ENCODE assay signal across 9 cellular contexts in the genomic region with DNA sequence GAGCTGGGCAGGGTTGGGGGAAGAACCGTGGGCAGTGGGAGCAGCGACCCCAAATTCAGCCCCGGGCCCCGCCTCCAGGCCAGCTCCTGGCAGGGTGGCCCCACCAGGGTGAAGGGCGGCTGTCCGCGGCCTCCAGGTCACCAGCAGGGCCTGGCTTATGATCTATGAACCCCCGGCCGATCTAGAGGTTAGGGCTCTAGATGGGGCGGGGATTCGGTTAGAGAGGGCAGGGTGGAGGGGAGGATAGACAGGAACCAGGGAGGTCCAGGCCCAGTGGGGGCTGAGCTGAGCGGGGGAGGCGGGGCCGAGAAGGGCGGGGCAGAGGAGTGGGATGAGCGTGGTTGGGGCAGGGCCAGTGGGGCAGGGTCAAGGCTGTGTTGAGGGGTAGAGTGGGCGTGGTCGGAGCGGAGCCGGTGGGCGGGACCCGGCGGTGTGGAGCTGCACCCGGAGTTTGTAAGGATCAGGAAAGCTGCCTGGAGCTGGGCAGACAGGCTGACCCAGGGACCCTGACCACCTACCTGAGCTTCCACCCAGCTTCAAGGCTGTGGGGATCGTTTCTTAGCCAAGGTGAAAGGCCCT. TPM values are rescaled to one million over a fixed set of nuclear protein-coding genes. Genes with fewer than 3 reads are reported as not detected.
DNase-seq lines count a peak whose midpoint lies in the region; ATAC-seq and TF ChIP-seq lines count a peak whose summit lies in the region.
"Had no signal": no experiment of that assay in that cellular context is flagged by ENCODE, and none has a peak within 500 bp of the region (broad histone marks: within the 10 kb centered on the region; RNA-seq: fewer than 3 reads in every experiment).

No MANE protein-coding gene starts in this region.

- peaks cover 0 to 20% of the 10 kb centered on the region in 2 donors for H3K4me1 ChIP-seq in esophagus (ENCODE audit: control insufficient read depth in 2 of 2, insufficient read depth in 2 of 2, low read length in 1 of 2)

- in situ Hi-C loops in GM13976 (cut with MboI; ENCODE audit: low sequenced_read_pairs, unreplicated experiment) = no loop called here

- no peak for ATAC-seq in HG02610 (IDR thresholded peaks at IDR 0.05; ENCODE audit: unreplicated experiment)
- ATAC-seq in GM18858 (IDR thresholded peaks at IDR 0.05; ENCODE audit: unreplicated experiment) = no peak

- H3K9me3 ChIP-seq in esophagus (ENCODE audit: control insufficient read depth in 2 of 2, insufficient read depth in 1 of 2, low read depth in 1 of 2, low read length in 1 of 2) = no peaks in the 10 kb centered on the region

- no peak for TF ChIP-seq CTCF in GM13976 (IDR thresholded peaks at IDR 0.05; ENCODE audit: borderline replicate concordance, control extremely low read depth, extremely low read depth, insufficient read depth, missing control alignments)

- H3K27me3 ChIP-seq in esophagus (ENCODE audit: control insufficient read depth in 1 of 2, insufficient read depth in 2 of 2, low read length in 2 of 2) = no peaks in the 10 kb centered on the region

- H3K4me3 ChIP-seq in esophagus (ENCODE audit: low read depth in 1 of 2, low read length in 2 of 2) = peak overlapping the region in 1 of 2 donors; percentile 29

- H3K27ac ChIP-seq in esophagus (ENCODE audit: low read depth in 2 of 2, low read length in 1 of 2) = peak overlapping the region; percentile 36 to 62

- no peaks in the 10 kb centered on the region for H3K36me3 ChIP-seq in esophagus (ENCODE audit: control insufficient read depth in 2 of 2, insufficient read depth in 2 of 2, low read length in 1 of 2)

- WGBS in esophagus, 2 donors = 17 to 18% methylated on average over 25 of the region's 25 CpGs

- DNase-seq in GM13976 (ENCODE audit: low spot score) (peak; percentile 68), mesenteric fat pad (ENCODE audit: low spot score) (peak; percentile 93), cerebellar nuclear complex (lab: John Stamatoyannopoulos, UW) (no peak)
- peak; percentile 20 for DNase-seq in activated CD4-positive, alpha-beta T cell treated with anti-CD3 and anti-CD28 coated beads, Interleukin-2, amount 50 U/mL, for 1 hour
- DNase-seq in stimulated activated CD8-positive, alpha-beta memory T cell treated with anti-CD3 and anti-CD28 coated beads, Interleukin-4, amount 100 ng/mL, for 48 hours = peak; percentile 77

RNA-seq across cellular contexts. Expression of gene OBP2B, which starts 29.3 kb away (rescaled TPM):
- not detected for polyA plus RNA-seq in esophagus
- total RNA-seq in mesenteric fat pad = not detected
- polyA plus RNA-seq: neural cell had no signal

RNA-seq across cellular contexts. Expression of gene ABO, which starts 36.6 kb away (rescaled TPM):
- 10 to 100 TPM in 1 of 2 donors, 1 to 10 TPM in 1; 7.7 to 15.6 TPM for polyA plus RNA-seq in esophagus
- 2.3 TPM for total RNA-seq in mesenteric fat pad
- polyA plus RNA-seq: neural cell had no signal

Comparison
In these comparisons a context has a peak if more than half of its experiments do, and no peak if none do; other contexts are left out.
1. DNase-seq: peak in GM13976 (single experiment), activated CD4-positive, alpha-beta T cell treated with anti-CD3 and anti-CD28 coated beads, Interleukin-2, amount 50 U/mL, for 1 hour (single experiment), mesenteric fat pad (single experiment) and stimulated activated CD8-positive, alpha-beta memory T cell treated with anti-CD3 and anti-CD28 coated beads, Interleukin-4, amount 100 ng/mL, for 48 hours (single experiment); none in cerebellar nuclear complex (0 of 2).